In genomic region chr9:36051317-36051716, GRCh38 we compare ENCODE assay signal across 1 cellular context.
TF ChIP-seq lines count a peak whose summit lies in the region.

No MANE protein-coding gene starts in this region.

TF ChIP-seq in GM12878, 131 proteins besides CTCF, POLR2A, EP300 and RAD21 (continued from another document):
- TF ChIP-seq HSF1 (IDR thresholded peaks at IDR 0.05; ENCODE audit: low read depth, low read length): no peak
- no peak for TF ChIP-seq BRCA1 (IDR thresholded peaks at IDR 0.05; ENCODE audit: low read depth, low read length)
- no peak for TF ChIP-seq PBX3 (IDR thresholded peaks at IDR 0.05; ENCODE audit: insufficient replicate concordance, low read depth, low read length)
- no peak for TF ChIP-seq CBX3 (IDR thresholded peaks at IDR 0.05; ENCODE audit: borderline replicate concordance, low read depth)
- no peak for TF ChIP-seq CREM (IDR thresholded peaks at IDR 0.05; ENCODE audit: low read depth)
- TF ChIP-seq EED (IDR thresholded peaks at IDR 0.05; ENCODE audit: low read depth): no peak
- no peak for TF ChIP-seq NFIC (IDR thresholded peaks at IDR 0.05; ENCODE audit: low read depth, low read length)
- no peak for TF ChIP-seq JUND (IDR thresholded peaks at IDR 0.05; ENCODE audit: low read depth, low read length)
- no peak for TF ChIP-seq FOXM1 (IDR thresholded peaks at IDR 0.05; ENCODE audit: low read depth, low read length)
- no peak for TF ChIP-seq RFX5 (IDR thresholded peaks at IDR 0.05; ENCODE audit: low read depth, low read length)
- TF ChIP-seq ZSCAN29 (IDR thresholded peaks at IDR 0.05): no peak
- TF ChIP-seq ZNF592 (IDR thresholded peaks at IDR 0.05): no peak
